Comparison of ENCODE assay signal across 23 cellular contexts in genomic region chrX:6384921-6385320, GRCh38.
"Had no signal": no experiment of that assay in that cellular context is flagged by ENCODE, and none has a peak within 500 bp of the region (broad histone marks: within the 10 kb centered on the region; RNA-seq: fewer than 3 reads in every experiment).

No MANE protein-coding gene starts in this region.

- H3K9me3 ChIP-seq: heart right ventricle, lower lobe of right lung, mucosa of descending colon, pancreas, prostate gland, sigmoid colon, spleen, tibial nerve, uterus had no signal

- ATAC-seq: heart right ventricle; left ventricle myocardium superior; lower lobe of right lung; mucosa of descending colon; naive thymus-derived CD4-positive, alpha-beta T cell; natural killer cell treated with Interleukin-12 subunit alpha and Interleukin-12 subunit beta and Interleukin-15 and Interleukin-18, amount 100 ng/mL, for 72 hours; pancreas; right cardiac atrium; stimulated activated memory B cell treated with anti-CD40 and anti-IgM and Interleukin-4, amounts not matched to agents 10 μg/mL and 1 μg/mL and 100 μg/mL, for 72 hours; stimulated activated naive CD8-positive, alpha-beta T cell treated with anti-CD3 and anti-CD28 coated beads, Interleukin-15, amount 100 ng/mL, for 72 hours had no signal

- H3K27ac ChIP-seq: heart right ventricle, hepatocyte, lower lobe of right lung, pancreas, prostate gland, sigmoid colon, spleen, uterus had no signal

- H3K4me1 ChIP-seq: heart right ventricle, lower lobe of right lung, prostate gland, sigmoid colon, spleen, tibial nerve, uterus had no signal

- H3K4me3 ChIP-seq: heart right ventricle, hepatocyte, lower lobe of right lung, mucosa of descending colon, pancreas, prostate gland, sigmoid colon, spleen, tibial nerve, uterus had no signal

- DNase-seq: heart right ventricle; left ventricle myocardium superior; lower lobe of right lung; mammary epithelial cell; mesenchymal stem cell; mucosa of descending colon; naive thymus-derived CD4-positive, alpha-beta T cell; pancreas; right cardiac atrium; small intestine; spleen; stimulated activated CD4-positive, alpha-beta T cell treated with anti-CD3 and anti-CD28 coated beads, Interleukin-2, amount 100 ng/mL, for 48 hours; stimulated activated CD4-positive, alpha-beta T cell treated with anti-CD3 and anti-CD28 coated beads, Interleukin-4, amount 100 ng/mL, for 4 hours; stimulated activated CD8-positive, alpha-beta memory T cell treated with anti-CD3 and anti-CD28 coated beads, Interleukin-4, amount 100 ng/mL, for 48 hours; stimulated activated naive CD4-positive, alpha-beta T cell treated with Interleukin-2 at 50 U/mL for 16 hours; stimulated activated naive CD8-positive, alpha-beta T cell treated with anti-CD3 and anti-CD28 coated beads, Interleukin-15, amount 100 ng/mL, for 72 hours; uterus had no signal

- H3K36me3 ChIP-seq: heart right ventricle, lower lobe of right lung, pancreas, prostate gland, sigmoid colon, spleen, tibial nerve, uterus had no signal
